In genomic region chr11:2930705-2931415, GRCh38 we compare ENCODE assay signal across 1 cellular context.
TF ChIP-seq lines count a peak whose summit lies in the region.

No MANE protein-coding gene starts in this region.

TF ChIP-seq in K562, 482 proteins besides CTCF, POLR2A, EP300 and RAD21 (continued from another document):
- TF ChIP-seq HIVEP1 (CRISPR knock-in tag; IDR thresholded peaks at IDR 0.05) (no peak), CGGBP1 (CRISPR knock-in tag; IDR thresholded peaks at IDR 0.05) (no peak), HDGF (IDR thresholded peaks at IDR 0.05) (no peak), ZC3H4 (CRISPR knock-in tag; IDR thresholded peaks at IDR 0.05; ENCODE audit: borderline replicate concordance) (no peak), MTA3 (IDR thresholded peaks at IDR 0.05; ENCODE audit: borderline replicate concordance) (peak; percentile 42; the same call in 1 of the 2 replicates), ZKSCAN1 (IDR thresholded peaks at IDR 0.05; ENCODE audit: low read depth, low read length) (peak; percentile 94), STAG1 (CRISPR knock-in tag; IDR thresholded peaks at IDR 0.05; ENCODE audit: borderline replicate concordance) (peak; percentile 77; the same call in 1 of the 2 replicates), CCAR2 (IDR thresholded peaks at IDR 0.05; ENCODE audit: low read depth, low read length) (no peak), TCF3 (CRISPR knock-in tag; IDR thresholded peaks at IDR 0.05) (0 out of 2 replicates have a peak, but pooled peaks have one; percentile 19)
